1 cellular context compared by ENCODE assay signal in the genomic region with DNA sequence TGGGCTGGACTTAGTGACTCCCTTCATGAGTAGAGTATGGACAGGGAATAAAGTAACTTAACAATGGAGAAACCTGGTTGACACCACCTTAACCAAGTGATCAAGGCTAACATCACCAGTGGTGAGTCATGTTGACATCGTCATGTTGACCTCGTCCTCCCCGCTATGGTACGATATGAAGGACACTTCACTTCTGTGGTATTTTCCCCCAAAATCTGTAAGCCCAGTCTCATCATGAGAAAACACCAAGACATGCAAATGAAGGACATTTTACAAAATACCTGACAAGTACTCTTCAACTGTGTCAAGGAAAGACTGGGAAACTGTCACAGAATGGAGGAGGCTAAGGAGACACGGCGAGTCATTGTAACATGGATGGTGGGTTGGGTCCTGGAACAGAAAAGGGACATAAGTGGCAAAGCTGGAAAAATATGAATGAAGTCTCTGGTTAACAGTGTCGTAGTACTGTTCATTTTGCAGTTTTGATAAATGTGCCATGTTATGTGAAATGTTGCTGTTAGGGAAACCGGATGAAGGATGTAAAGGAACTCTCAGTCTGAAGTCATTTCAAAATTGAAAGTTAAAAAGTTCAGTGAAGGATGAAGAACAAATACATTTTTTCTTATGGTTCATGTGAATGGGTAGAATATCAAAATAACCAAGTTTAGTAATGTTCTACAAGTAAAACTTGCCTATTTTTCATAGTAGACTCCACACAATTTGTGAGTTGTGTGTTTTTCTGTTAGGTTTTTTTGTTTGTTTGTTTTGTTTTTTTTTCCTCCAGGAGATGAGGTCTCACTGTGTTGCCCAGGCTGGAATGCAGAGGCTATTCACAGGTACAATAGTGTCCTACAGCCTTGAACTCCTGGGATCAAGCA.
TF ChIP-seq lines count a peak whose summit lies in the region.

No MANE protein-coding gene starts in this region.

TF ChIP-seq in HEK293, 187 proteins besides CTCF, POLR2A, EP300 and RAD21 (continued from another document):
- TF ChIP-seq, protein P1, sequence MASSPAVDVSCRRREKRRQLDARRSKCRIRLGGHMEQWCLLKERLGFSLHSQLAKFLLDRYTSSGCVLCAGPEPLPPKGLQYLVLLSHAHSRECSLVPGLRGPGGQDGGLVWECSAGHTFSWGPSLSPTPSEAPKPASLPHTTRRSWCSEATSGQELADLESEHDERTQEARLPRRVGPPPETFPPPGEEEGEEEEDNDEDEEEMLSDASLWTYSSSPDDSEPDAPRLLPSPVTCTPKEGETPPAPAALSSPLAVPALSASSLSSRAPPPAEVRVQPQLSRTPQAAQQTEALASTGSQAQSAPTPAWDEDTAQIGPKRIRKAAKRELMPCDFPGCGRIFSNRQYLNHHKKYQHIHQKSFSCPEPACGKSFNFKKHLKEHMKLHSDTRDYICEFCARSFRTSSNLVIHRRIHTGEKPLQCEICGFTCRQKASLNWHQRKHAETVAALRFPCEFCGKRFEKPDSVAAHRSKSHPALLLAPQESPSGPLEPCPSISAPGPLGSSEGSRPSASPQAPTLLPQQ (tag by site-specific recombination; IDR thresholded peaks at IDR 0.05): peak; percentile 30; the same call in 1 of the 2 replicates
- TF ChIP-seq ZNF629 (tag by site-specific recombination; IDR thresholded peaks at IDR 0.05): peak; percentile 74
- peak; percentile 43; the same call in 1 of the 2 replicates for TF ChIP-seq ZNF184 (tag by site-specific recombination; IDR thresholded peaks at IDR 0.05)
- TF ChIP-seq ZNF792 (tag by site-specific recombination; IDR thresholded peaks at IDR 0.05): no peak
- no peak for TF ChIP-seq ZNF24 (tag by site-specific recombination; IDR thresholded peaks at IDR 0.05)
- TF ChIP-seq SP7 (tag by site-specific recombination; IDR thresholded peaks at IDR 0.05): peak; percentile 67; the same call in 1 of the 2 replicates
- TF ChIP-seq, protein P2, sequence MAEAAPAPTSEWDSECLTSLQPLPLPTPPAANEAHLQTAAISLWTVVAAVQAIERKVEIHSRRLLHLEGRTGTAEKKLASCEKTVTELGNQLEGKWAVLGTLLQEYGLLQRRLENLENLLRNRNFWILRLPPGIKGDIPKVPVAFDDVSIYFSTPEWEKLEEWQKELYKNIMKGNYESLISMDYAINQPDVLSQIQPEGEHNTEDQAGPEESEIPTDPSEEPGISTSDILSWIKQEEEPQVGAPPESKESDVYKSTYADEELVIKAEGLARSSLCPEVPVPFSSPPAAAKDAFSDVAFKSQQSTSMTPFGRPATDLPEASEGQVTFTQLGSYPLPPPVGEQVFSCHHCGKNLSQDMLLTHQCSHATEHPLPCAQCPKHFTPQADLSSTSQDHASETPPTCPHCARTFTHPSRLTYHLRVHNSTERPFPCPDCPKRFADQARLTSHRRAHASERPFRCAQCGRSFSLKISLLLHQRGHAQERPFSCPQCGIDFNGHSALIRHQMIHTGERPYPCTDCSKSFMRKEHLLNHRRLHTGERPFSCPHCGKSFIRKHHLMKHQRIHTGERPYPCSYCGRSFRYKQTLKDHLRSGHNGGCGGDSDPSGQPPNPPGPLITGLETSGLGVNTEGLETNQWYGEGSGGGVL (tag by site-specific recombination; IDR thresholded peaks at IDR 0.05): 0 out of 2 replicates have a peak, but pooled peaks have one; percentile 7
- TF ChIP-seq ZNF394 (tag by site-specific recombination; IDR thresholded peaks at IDR 0.05; ENCODE audit: borderline replicate concordance): peak; percentile 51; the same call in 1 of the 2 replicates
- TF ChIP-seq ZNF202 (tag by site-specific recombination; IDR thresholded peaks at IDR 0.05; ENCODE audit: borderline replicate concordance): peak; percentile 88; the same call in 1 of the 2 replicates
- 0 out of 2 replicates have a peak, but pooled peaks have one; percentile 54 for TF ChIP-seq ZNF366 (tag by site-specific recombination; conservative IDR thresholded peaks at IDR 0.05)
- no peak for TF ChIP-seq ZNF701 (tag by site-specific recombination; IDR thresholded peaks at IDR 0.05)
- TF ChIP-seq, protein P3, sequence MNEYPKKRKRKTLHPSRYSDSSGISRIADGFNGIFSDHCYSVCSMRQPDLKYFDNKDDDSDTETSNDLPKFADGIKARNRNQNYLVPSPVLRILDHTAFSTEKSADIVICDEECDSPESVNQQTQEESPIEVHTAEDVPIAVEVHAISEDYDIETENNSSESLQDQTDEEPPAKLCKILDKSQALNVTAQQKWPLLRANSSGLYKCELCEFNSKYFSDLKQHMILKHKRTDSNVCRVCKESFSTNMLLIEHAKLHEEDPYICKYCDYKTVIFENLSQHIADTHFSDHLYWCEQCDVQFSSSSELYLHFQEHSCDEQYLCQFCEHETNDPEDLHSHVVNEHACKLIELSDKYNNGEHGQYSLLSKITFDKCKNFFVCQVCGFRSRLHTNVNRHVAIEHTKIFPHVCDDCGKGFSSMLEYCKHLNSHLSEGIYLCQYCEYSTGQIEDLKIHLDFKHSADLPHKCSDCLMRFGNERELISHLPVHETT (tag by site-specific recombination; IDR thresholded peaks at IDR 0.05): 0 out of 2 replicates have a peak, but pooled peaks have one; percentile 29
- TF ChIP-seq, protein P4, sequence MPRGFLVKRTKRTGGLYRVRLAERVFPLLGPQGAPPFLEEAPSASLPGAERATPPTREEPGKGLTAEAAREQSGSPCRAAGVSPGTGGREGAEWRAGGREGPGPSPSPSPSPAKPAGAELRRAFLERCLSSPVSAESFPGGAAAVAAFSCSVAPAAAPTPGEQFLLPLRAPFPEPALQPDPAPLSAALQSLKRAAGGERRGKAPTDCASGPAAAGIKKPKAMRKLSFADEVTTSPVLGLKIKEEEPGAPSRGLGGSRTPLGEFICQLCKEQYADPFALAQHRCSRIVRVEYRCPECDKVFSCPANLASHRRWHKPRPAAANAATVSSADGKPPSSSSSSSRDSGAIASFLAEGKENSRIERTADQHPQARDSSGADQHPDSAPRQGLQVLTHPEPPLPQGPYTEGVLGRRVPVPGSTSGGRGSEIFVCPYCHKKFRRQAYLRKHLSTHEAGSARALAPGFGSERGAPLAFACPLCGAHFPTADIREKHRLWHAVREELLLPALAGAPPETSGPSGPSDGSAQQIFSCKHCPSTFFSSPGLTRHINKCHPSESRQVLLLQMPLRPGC (tag by site-specific recombination; IDR thresholded peaks at IDR 0.05): 0 out of 2 replicates have a peak, but pooled peaks have one; percentile 21
